In the genomic region with DNA sequence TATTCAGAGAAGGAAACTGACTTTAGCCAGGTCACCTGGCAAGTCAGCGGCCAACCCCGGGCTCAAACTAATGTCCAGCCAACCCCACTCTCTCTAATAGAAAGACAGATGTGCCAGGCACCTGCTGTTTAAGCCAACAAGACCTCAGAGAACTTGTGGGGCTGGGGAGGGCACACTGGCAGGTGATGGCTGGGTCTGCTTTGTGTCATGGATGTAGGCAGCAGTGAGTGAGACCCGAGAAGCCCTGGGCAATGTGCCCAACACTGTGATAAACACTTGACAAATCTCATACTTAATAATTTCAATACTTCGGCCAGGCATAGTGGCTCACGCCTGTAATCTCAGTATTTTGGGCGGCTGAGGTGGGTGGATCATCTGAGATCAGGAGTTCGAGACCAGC, we compare ENCODE assay signal across 13 cellular contexts.
"Had no signal": no experiment of that assay in that cellular context is flagged by ENCODE, and none has a peak within 500 bp of the region (broad histone marks: within the 10 kb centered on the region; RNA-seq: fewer than 3 reads in every experiment).

No MANE protein-coding gene starts in this region.

- H3K4me3 ChIP-seq: cardiac muscle cell, thyroid gland had no signal

- H3K4me1 ChIP-seq: thyroid gland had no signal

- H3K36me3 ChIP-seq: cardiac muscle cell, thyroid gland had no signal

- H3K27ac ChIP-seq: cardiac muscle cell, thyroid gland had no signal

- H3K9me3 ChIP-seq: thyroid gland had no signal

- DNase-seq: activated CD4-positive, alpha-beta T cell treated with anti-CD3 and anti-CD28 coated beads for 4 hours; activated CD8-positive, alpha-beta T cell treated with anti-CD3 and anti-CD28 coated beads for 36 hours; activated effector memory CD4-positive, alpha-beta T cell treated with anti-CD3 and anti-CD28 coated beads, Interleukin-2, amount 50 U/mL, for 16 hours; activated T-cell treated with anti-CD3 and anti-CD28 coated beads, Interleukin-2, amount 50 U/mL, for 4 hours; hypothalamus; kidney; mesenchymal stem cell; naive thymus-derived CD8-positive, alpha-beta T cell; retina; stimulated activated CD4-positive, alpha-beta T cell treated with anti-CD3 and anti-CD28 coated beads, Interleukin-4, amount 100 ng/mL, for 1 hour; stimulated activated naive B cell treated with anti-CD40 and anti-IgM and Interleukin-4, amounts not matched to agents 10 μg/mL and 1 μg/mL and 100 μg/mL, for 72 hours; thyroid gland had no signal

- H3K27me3 ChIP-seq: cardiac muscle cell, thyroid gland had no signal
